26 cellular contexts compared by ENCODE assay signal in the genomic region with DNA sequence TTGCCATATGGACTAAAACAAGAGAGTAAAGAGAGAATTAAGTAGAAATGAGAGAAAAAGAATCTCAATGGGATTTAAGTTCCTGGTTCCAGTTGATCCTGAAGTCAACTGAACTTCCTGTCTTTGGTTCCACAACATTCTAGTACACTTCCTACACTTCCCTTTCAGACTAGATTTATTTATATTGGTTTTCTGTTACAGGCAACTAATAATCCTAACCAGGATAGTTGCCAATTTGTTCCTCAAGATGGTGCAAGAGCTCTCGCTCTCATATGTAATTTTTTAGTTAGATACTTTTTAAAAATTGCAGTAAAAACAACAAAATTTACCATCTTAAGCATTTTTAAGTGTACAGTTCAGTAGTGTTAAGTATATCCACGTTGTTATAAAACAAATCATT. TPM values are rescaled to one million over a fixed set of nuclear protein-coding genes. Genes with fewer than 3 reads are reported as not detected.
DNase-seq lines count a peak whose midpoint lies in the region; ATAC-seq, FAIRE-seq and TF ChIP-seq lines count a peak whose summit lies in the region.
"Had no signal": no experiment of that assay in that cellular context is flagged by ENCODE, and none has a peak within 500 bp of the region (broad histone marks: within the 10 kb centered on the region; RNA-seq: fewer than 3 reads in every experiment).

No MANE protein-coding gene starts in this region.

- H3K4me1 ChIP-seq in HCT116 (ENCODE audit: control insufficient read depth in 1 of 2, insufficient read depth in 2 of 2, low read length in 2 of 2), result peaks cover 16 to 17% of the 10 kb centered on the region in 2 experiments
- no peaks in the 10 kb centered on the region for H3K4me1 ChIP-seq in OCI-LY7 (ENCODE audit: insufficient read depth, low read length, poor library complexity, severe bottlenecking)
- H3K4me1 ChIP-seq in H1 (replicated peaks in 1 of 4; ENCODE audit: control insufficient read depth in 3 of 4, insufficient read depth in 4 of 4, low read length in 3 of 4), result peaks cover 0 to 6% (median 0%) of the 10 kb centered on the region in 4 experiments; a peak in 1 of 7 replicates
- no peaks in the 10 kb centered on the region for H3K4me1 ChIP-seq in foreskin keratinocyte
- H3K4me1 ChIP-seq: adrenal gland, neural progenitor cell, right lobe of liver, tibial artery had no signal

- H2BK20ac ChIP-seq in H1 (ENCODE audit: low read length), result no peak overlapping the region

- H3K79me2 ChIP-seq in HCT116 (ENCODE audit: insufficient read depth, low read length) (no peaks in the 10 kb centered on the region), OCI-LY7 (ENCODE audit: insufficient read depth, low read depth, low read length) (no peaks in the 10 kb centered on the region), H1 (ENCODE audit: control insufficient read depth in 1 of 2, insufficient read depth in 2 of 2, low read length in 2 of 2) (no peaks in the 10 kb centered on the region)

- no peak overlapping the region for H2AK5ac ChIP-seq in H1 (ENCODE audit: low read depth, low read length)

- no peak overlapping the region for H3K9ac ChIP-seq in HCT116 (ENCODE audit: low read length)
- no peak overlapping the region for H3K9ac ChIP-seq in H1 (replicated peaks in 1 of 4; ENCODE audit: extremely low read depth in 1 of 4, low read depth in 3 of 4, low read length in 3 of 4)
- H3K9ac ChIP-seq: neural progenitor cell had no signal

- no peak overlapping the region for H4K8ac ChIP-seq in H1 (ENCODE audit: extremely low read depth, insufficient read depth, low read length)

- H3K9me3 ChIP-seq in HCT116 (ENCODE audit: control insufficient read depth in 1 of 2, insufficient read depth in 1 of 2, low read depth in 1 of 2, low read length in 2 of 2), result peaks cover 2 to 5% of the 10 kb centered on the region in 2 experiments; a peak in 1 of 4 replicates
- H3K9me3 ChIP-seq in OCI-LY7 (ENCODE audit: low read length), result peaks cover 4% of the 10 kb centered on the region; the same call in 1 of the 2 replicates
- no peaks in the 10 kb centered on the region for H3K9me3 ChIP-seq in H1 (ENCODE audit: insufficient read depth in 2 of 2, low read depth in 1 of 2, low read length in 1 of 2)
- H3K9me3 ChIP-seq in CD4-positive, alpha-beta T cell (ENCODE audit: control insufficient read depth, low read length), result no peaks in the 10 kb centered on the region
- H3K9me3 ChIP-seq: adrenal gland, right lobe of liver, stomach, tibial artery had no signal

- WGBS in H1 (ENCODE audit: extremely low coverage in 1 of 2, insufficient coverage in 1 of 2, insufficient read length in 1 of 2, insufficient replicate concordance in 2 of 2, low coverage in 1 of 2, low lambda C conversion rate in 2 of 2, missing lambda C conversion rate in 1 of 2), 2 experiments, result 77% methylated on average over 2 of the region's 2 CpGs; no CpG with 5 or more reads in 1 of the 2 experiments

- H4K20me1 ChIP-seq in HCT116 (ENCODE audit: insufficient read depth) (no peaks in the 10 kb centered on the region), OCI-LY7 (ENCODE audit: insufficient read depth, low read length) (no peaks in the 10 kb centered on the region), H1 (replicated peaks in 1 of 2; ENCODE audit: control insufficient read depth in 1 of 2, insufficient read depth in 2 of 2, low read length in 2 of 2) (no peaks in the 10 kb centered on the region)

- H2AFZ ChIP-seq in HCT116 (ENCODE audit: low read depth, low read length, poor library complexity, severe bottlenecking) (no peak overlapping the region), OCI-LY7 (ENCODE audit: low read length) (no peak overlapping the region), H1 (ENCODE audit: low read length) (no peak overlapping the region)
- H2AFZ ChIP-seq: neural progenitor cell had no signal

- no peak for TF ChIP-seq EP300 in H1 (IDR thresholded peaks at IDR 0.05; ENCODE audit: borderline replicate concordance in 1 of 2, low read depth in 2 of 2, low read length in 2 of 2)

- H3K14ac ChIP-seq in H1 (ENCODE audit: insufficient read length), result no peak overlapping the region

- no peak overlapping the region for H2BK120ac ChIP-seq in H1 (replicated peaks; ENCODE audit: low read depth, low read length)

- DNase-seq in HCT116 (ENCODE audit: low read depth, low spot score) (no peak), OCI-LY7 (ENCODE audit: low spot score) (no peak), H1 (ENCODE audit: low read depth in 1 of 2, low spot score in 2 of 2) (no peak), foreskin keratinocyte (no peak)
- no peak for DNase-seq in activated CD4-positive, alpha-beta T cell treated with anti-CD3 and anti-CD28 coated beads for 48 hours
- DNase-seq in CD4-positive, alpha-beta T cell, result no peak
- no peak for DNase-seq in stimulated activated CD4-positive, alpha-beta T cell treated with anti-CD3 and anti-CD28 coated beads, Interleukin-1b, Interleukin-23, amount 100 ng/mL, for 48 hours
- DNase-seq: activated CD4-positive, alpha-beta T cell treated with anti-CD3 and anti-CD28 coated beads for 4 hours; activated naive CD4-positive, alpha-beta T cell; activated T-cell treated with anti-CD3 and anti-CD28 coated beads, Interleukin-2, amount 50 U/mL, for 48 hours; adrenal gland; Karpas-422; left colon; NCI-H2081 treated with DMSO at 0.1 percent for 48 hours; NCI-H510A; posterior cingulate gyrus; right lobe of liver; stomach; T-helper 2 cell; tibial artery had no signal

- TF ChIP-seq CTCF in HCT116 (IDR thresholded peaks at IDR 0.05 in 2 of 3, conservative IDR thresholded peaks at IDR 0.05 in 1 of 3; ENCODE audit: borderline replicate concordance in 1 of 3, insufficient read depth in 1 of 3, low read depth in 2 of 3, low read length in 2 of 3) (no peak), OCI-LY7 (conservative IDR thresholded peaks at IDR 0.05; ENCODE audit: low read length) (peak; percentile 24; the same call in 1 of the 2 replicates), H1 (IDR thresholded peaks at IDR 0.05; ENCODE audit: control extremely low read depth in 1 of 3, insufficient read depth in 1 of 3, low read depth in 1 of 3, low read length in 3 of 3) (no peak; a peak in 1 of 4 replicates), foreskin keratinocyte (conservative IDR thresholded peaks at IDR 0.05) (peak; percentile 31)
- no peak for TF ChIP-seq CTCF in CD4-positive, alpha-beta T cell (IDR thresholded peaks at IDR 0.05)

- no peak overlapping the region for H4K5ac ChIP-seq in H1 (ENCODE audit: insufficient read length, low read depth, low read length)

- ATAC-seq in HCT116 (no peak), foreskin keratinocyte (no peak), HG03280 (IDR thresholded peaks at IDR 0.05; ENCODE audit: unreplicated experiment) (no peak)
- no peak for ATAC-seq in CD4-positive, alpha-beta T cell (ENCODE audit: poor library complexity)
- ATAC-seq: left colon, right lobe of liver had no signal

- H2BK5ac ChIP-seq in H1 (ENCODE audit: low read depth, low read length), result no peak overlapping the region

- H3K9me3 Mint-ChIP-seq in CD4-positive, alpha-beta T cell, result no peaks in the 10 kb centered on the region
- H3K9me3 Mint-ChIP-seq: memory B cell had no signal

- H3K56ac ChIP-seq in H1 (replicated peaks; ENCODE audit: insufficient read length, low read depth, low read length), result no peak overlapping the region

- POLR2A ChIA-PET in HCT116 (lab: Charles Lee), result no interaction called here
- POLR2A ChIA-PET in OCI-LY7 (lab: Charles Lee), result no interaction called here
- POLR2A ChIA-PET in H1 (lab: Charles Lee; ENCODE audit: partially characterized antibody), result no interaction called here
- POLR2A ChIA-PET in CD4-positive, alpha-beta T cell (lab: Charles Lee), result no interaction called here

- H3K18ac ChIP-seq in H1 (ENCODE audit: extremely low read depth, low read length), result no peak overlapping the region

- H3K27me3 Mint-ChIP-seq in CD4-positive, alpha-beta T cell, result peaks cover 12% of the 10 kb centered on the region

- intact Hi-C loops in HCT116 (cut with micrococcal nuclease) (no loop called here), OCI-LY7 (cut with micrococcal nuclease; ENCODE audit: unreplicated experiment) (no loop called here)
- intact Hi-C loops in CD4-positive, alpha-beta T cell (cut with DNase I, micrococcal nuclease), result no loop called here

- FAIRE-seq in H1 (lab: Jason Lieb, UNC), result no peak
- FAIRE-seq: colon, GM19239, RCC 7860 had no signal

- H3K4me3 Mint-ChIP-seq in CD4-positive, alpha-beta T cell, result no peak overlapping the region
- H3K4me3 Mint-ChIP-seq: memory B cell, neural progenitor cell had no signal

- H3K27me3 ChIP-seq in HCT116 (ENCODE audit: insufficient read depth, low read length), result no peaks in the 10 kb centered on the region
- H3K27me3 ChIP-seq in H1 (replicated peaks in 1 of 4; ENCODE audit: control insufficient read depth in 3 of 4, extremely low read depth in 1 of 4, insufficient read depth in 3 of 4, low read length in 3 of 4), result no peaks in the 10 kb centered on the region
- H3K27me3 ChIP-seq in foreskin keratinocyte, result peaks cover 2% of the 10 kb centered on the region
- no peaks in the 10 kb centered on the region for H3K27me3 ChIP-seq in CD4-positive, alpha-beta T cell (ENCODE audit: control insufficient read depth, insufficient read depth, low read length)
- H3K27me3 ChIP-seq: adrenal gland, neural progenitor cell, right lobe of liver, stomach had no signal

- no peaks in the 10 kb centered on the region for H3K79me1 ChIP-seq in H1 (ENCODE audit: low read depth, low read length)

- no peak overlapping the region for H3K4ac ChIP-seq in H1 (replicated peaks; ENCODE audit: insufficient read length, low read depth, low read length)

- H3K4me3 ChIP-seq in HCT116 (replicated peaks in 1 of 2; ENCODE audit: low read depth in 1 of 2, low read length in 2 of 2) (no peak overlapping the region), OCI-LY7 (ENCODE audit: low read depth, low read length, poor library complexity, severe bottlenecking) (no peak overlapping the region), H1 (ENCODE audit: extremely low read depth in 1 of 4, insufficient read depth in 2 of 4, low read depth in 3 of 4, low read length in 4 of 4) (no peak overlapping the region)
- H3K4me3 ChIP-seq: adrenal gland, neural progenitor cell, right lobe of liver, stomach, tibial artery had no signal

- H3K9me2 ChIP-seq in HCT116 (ENCODE audit: insufficient read depth) (0 out of 2 replicates have a peak, but pooled peaks cover 6% of the 10 kb centered on the region), OCI-LY7 (ENCODE audit: insufficient read depth, low read length) (no peaks in the 10 kb centered on the region)

- CTCF ChIA-PET in HCT116 (lab: Charles Lee) (interaction anchor here (0.7 to 1.1 kb wide), 2 partner anchors 31 to 136 kb away, joined by 3 read pairs; no protein-coding TSS in a partner anchor), OCI-LY7 (lab: Charles Lee; ENCODE audit: unreplicated experiment) (no interaction called here), H1 (lab: Charles Lee; ENCODE audit: partially characterized antibody) (interaction anchor here (1.0 to 2.5 kb wide), 5 partner anchors 11 to 134 kb away, joined by 3 to 9 read pairs (median 4); no protein-coding TSS in a partner anchor)
- CTCF ChIA-PET in CD4-positive, alpha-beta T cell (lab: Charles Lee), result no interaction called here

- no peak overlapping the region for H2BK12ac ChIP-seq in H1 (ENCODE audit: low read depth, low read length)

- no peaks in the 10 kb centered on the region for H3K4me1 Mint-ChIP-seq in CD4-positive, alpha-beta T cell (ENCODE audit: low read depth)
- H3K4me1 Mint-ChIP-seq: memory B cell had no signal

- H4K91ac ChIP-seq in H1 (replicated peaks; ENCODE audit: insufficient read length, low read length), result no peak overlapping the region

- H3K27ac ChIP-seq in HCT116 (ENCODE audit: low read depth, low read length) (no peak overlapping the region), OCI-LY7 (ENCODE audit: low read depth, low read length, poor library complexity, severe bottlenecking) (no peak overlapping the region), H1 (ENCODE audit: low read depth, low read length) (no peak overlapping the region), foreskin keratinocyte (no peak overlapping the region)
- no peak overlapping the region for H3K27ac ChIP-seq in CD4-positive, alpha-beta T cell (ENCODE audit: low read depth, low read length)
- H3K27ac ChIP-seq: adrenal gland, neural progenitor cell, right lobe of liver, stomach, tibial artery had no signal

- H3K23ac ChIP-seq in H1 (ENCODE audit: insufficient read length), result no peak overlapping the region

- H3K4me2 ChIP-seq in HCT116 (ENCODE audit: low read length) (no peak overlapping the region), OCI-LY7 (ENCODE audit: low read length) (no peak overlapping the region), H1 (ENCODE audit: insufficient read depth in 1 of 2, low read depth in 2 of 2, low read length in 2 of 2) (no peak overlapping the region)
- H3K4me2 ChIP-seq: neural progenitor cell had no signal

- TF ChIP-seq POLR2A in HCT116 (IDR thresholded peaks at IDR 0.05; ENCODE audit: borderline replicate concordance, extremely low read depth, insufficient read depth, insufficient read length) (no peak), H1 (IDR thresholded peaks at IDR 0.05; ENCODE audit: control extremely low read depth in 1 of 2, low read depth in 2 of 2, low read length in 2 of 2) (no peak)

- RAD21 ChIA-PET in HCT116 (lab: Charles Lee; ENCODE audit: low non-redundant PET in 1 of 2, low total read pairs in 2 of 2, uncharacterized antibody in 2 of 2, unreplicated experiment in 2 of 2), result no interaction called here

- no peak overlapping the region for H3K27ac Mint-ChIP-seq in CD4-positive, alpha-beta T cell
- H3K27ac Mint-ChIP-seq: memory B cell, neural progenitor cell had no signal

- no peaks in the 10 kb centered on the region for H3K36me3 ChIP-seq in HCT116 (ENCODE audit: control insufficient read depth in 1 of 2, insufficient read depth in 2 of 2, low read length in 2 of 2)
- no peaks in the 10 kb centered on the region for H3K36me3 ChIP-seq in OCI-LY7 (ENCODE audit: insufficient read depth, low read length)
- H3K36me3 ChIP-seq in H1 (ENCODE audit: control insufficient read depth in 2 of 4, insufficient read depth in 4 of 4, low read length in 3 of 4), result no peaks in the 10 kb centered on the region
- H3K36me3 ChIP-seq: adrenal gland, neural progenitor cell, right lobe of liver, stomach, tibial artery had no signal

- H3K23me2 ChIP-seq in H1 (ENCODE audit: low read depth, low read length), result no peaks in the 10 kb centered on the region

- H3K36me3 Mint-ChIP-seq in CD4-positive, alpha-beta T cell (ENCODE audit: low read depth), result no peaks in the 10 kb centered on the region
- H3K36me3 Mint-ChIP-seq: memory B cell, neural progenitor cell had no signal

- peak; percentile 16; the same call in 1 of the 2 replicates for TF ChIP-seq RAD21 in HCT116 (IDR thresholded peaks at IDR 0.05; ENCODE audit: low read depth)
- peak; percentile 15 to 25; a peak in 2 of 4 replicates for TF ChIP-seq RAD21 in H1 (IDR thresholded peaks at IDR 0.05 in 1 of 2, conservative IDR thresholded peaks at IDR 0.05 in 1 of 2; ENCODE audit: low read depth in 2 of 2, low read length in 2 of 2)

- H2BK15ac ChIP-seq in H1 (ENCODE audit: low read length), result no peak overlapping the region

- BruUV-seq in HCT116 (replicated peaks; lab: Mats Ljungman, UMichigan) (no TSS peak), OCI-LY7 (replicated peaks; lab: Mats Ljungman, UMichigan) (no TSS peak)

RNA-seq across cellular contexts. Expression of gene TRIM45, which starts 28.8 kb away (rescaled TPM):
- total RNA-seq in HCT116 (2021; ENCODE audit: unreplicated experiment) (3.5 TPM), OCI-LY7 (2022) (not detected in 2 replicates), foreskin keratinocyte (2.3 and 2.9 TPM in 2 replicates)
- 4.0 TPM in 2 replicates for polyA plus RNA-seq in HCT116 (2012)
- total RNA-seq in OCI-LY7 (2014; rRNA removed; shearing (Covaris generic)), result not detected in 2 replicates
- total RNA-seq in H1 (2021; fragmentation: NEBNext Ultra II Directional; extraction: Animal tissue kit (Norgen Biotek cat#: 25700)), result 15.6 and 16.7 TPM in 2 replicates
- polyA plus RNA-seq in H1 (2011; rRNA removed) (13.7 and 15.0 TPM in 2 replicates), foreskin keratinocyte (1.7 TPM in 2 replicates)
- 22.2 TPM for polyA plus RNA-seq in H1 (2011; cell fraction: cytosol; rRNA removed)
- 25.4 TPM for polyA plus RNA-seq in H1 (2011; cell fraction: nucleus; rRNA removed)
- 17.4 to 23.5 TPM (median 19.7 TPM) in 4 replicates for polyA plus RNA-seq in H1 (2012, experiment 1 of 2)
- polyA plus RNA-seq in H1 (2012, experiment 2 of 2), result 5.0 TPM
- polyA plus RNA-seq in H1 (2013, experiment 1 of 2), result 9.2 TPM
- polyA plus RNA-seq in H1 (2013, experiment 2 of 2), result 7.9 TPM
- polyA minus RNA-seq in H1 (2011; rRNA and poly(A)+ RNA removed), result 12.7 and 13.1 TPM in 2 replicates
- 7.6 TPM for polyA minus RNA-seq in H1 (2011; cell fraction: cytosol; rRNA and poly(A)+ RNA removed)
- polyA minus RNA-seq in H1 (2011; cell fraction: nucleus; rRNA and poly(A)+ RNA removed), result 10.7 TPM
- under 1 TPM; 0.25 to 0.88 TPM for total RNA-seq in CD4-positive, alpha-beta T cell

Comparison
In these comparisons a context has a peak if more than half of its experiments do, and no peak if none do; other contexts are left out.
1. CTCF ChIP-seq: peak in OCI-LY7 (single experiment) and foreskin keratinocyte (single experiment); none in HCT116 (0 of 3), H1 (0 of 3) and CD4-positive, alpha-beta T cell (single experiment).
2. CTCF ChIA-PET loops: an anchor here in HCT116 (0.7 to 1.1 kb wide) and H1 (1.0 to 2.5 kb wide); none called in OCI-LY7 and CD4-positive, alpha-beta T cell.
3. Of the 16 proteins assayed by ChIP-seq in both H1 and HCT116: peak only in H1: none; only in HCT116: none; in both: RAD21; in neither: 15.